In the genomic region with DNA sequence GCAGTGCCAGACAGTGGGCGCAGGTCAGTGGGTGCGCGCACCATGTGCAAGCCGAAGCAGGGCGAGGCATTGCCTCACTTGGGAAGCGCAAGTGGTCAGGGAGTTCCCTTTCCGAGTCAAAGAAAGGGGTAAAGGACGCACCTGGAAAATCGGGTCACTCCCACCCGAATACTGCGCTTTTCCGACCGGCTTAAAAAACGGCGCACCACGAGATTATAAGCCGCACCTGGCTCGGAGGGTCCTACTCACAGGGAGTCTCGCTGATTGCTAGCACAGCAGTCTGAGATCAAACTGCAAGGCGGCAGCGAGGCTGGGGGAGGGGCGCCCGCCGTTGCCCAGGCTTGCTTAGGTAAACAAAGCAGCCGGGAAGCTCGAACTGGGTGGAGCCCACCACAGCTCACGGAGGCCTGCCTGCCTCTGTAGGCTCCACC, we compare ENCODE assay signal across 8 cellular contexts.
DNase-seq lines count a peak whose midpoint lies in the region; FAIRE-seq and TF ChIP-seq lines count a peak whose summit lies in the region.
"Not testable (repeated sequence)": the region's sequence is repeated elsewhere in the genome, so short reads cannot be mapped to it uniquely, and the experiment has no call there.

No MANE protein-coding gene starts in this region.

- peak overlapping the region; percentile 86 for H3K9ac ChIP-seq in KMS-11
- H3K9ac ChIP-seq in mesendoderm (ENCODE audit: low read length): peak overlapping the region; percentile 51

- peak overlapping the region; percentile 30 for H3K4me3 Mint-ChIP-seq in activated CD4-positive, alpha-beta memory T cell treated with anti-CD3 and anti-CD28 coated beads, Interleukin-2, amount 10 ng/mL, durations not matched to agents 7 days and 5 days
- H3K4me3 Mint-ChIP-seq in brain: peak overlapping the region; percentile 80 to 93 (median 87)
- H3K4me3 Mint-ChIP-seq in glutamatergic neuron (ENCODE audit: unreplicated experiment): peak overlapping the region; percentile 89

- H3K4ac ChIP-seq in mesendoderm (ENCODE audit: low read depth, low read length): not testable (repeated sequence)

- H3K27me3 ChIP-seq in KMS-11 (ENCODE audit: insufficient read depth, low read depth); mesendoderm (ENCODE audit: insufficient read depth, low read length, poor library complexity); small intestine (ENCODE audit: control insufficient read depth in 2 of 2, insufficient read depth in 2 of 2, low read length in 2 of 2): not testable (repeated sequence)

- H2BK15ac ChIP-seq in mesendoderm (replicated peaks; ENCODE audit: low read depth): not testable (repeated sequence)

- H3K4me1 ChIP-seq in KMS-11 (ENCODE audit: low read depth, poor library complexity, severe bottlenecking): peaks cover 11% of the 10 kb centered on the region
- not testable (repeated sequence) for H3K4me1 ChIP-seq in mesendoderm (ENCODE audit: control insufficient read depth, low read depth, low read length); small intestine (ENCODE audit: control insufficient read depth in 2 of 2, insufficient read depth in 1 of 2, low read depth in 1 of 2, low read length in 1 of 2)

- peak overlapping the region; percentile 80 for H3K27ac ChIP-seq in C4-2B
- H3K27ac ChIP-seq in KMS-11: peak overlapping the region; percentile 87
- H3K27ac ChIP-seq in mesendoderm (ENCODE audit: low read depth, low read length); small intestine (ENCODE audit: low read depth in 1 of 2, low read length in 1 of 2): not testable (repeated sequence)

- H3K79me1 ChIP-seq in mesendoderm (ENCODE audit: low read length): not testable (repeated sequence)

- POLR2A ChIA-PET in activated CD4-positive, alpha-beta memory T cell treated with anti-CD3 and anti-CD28 coated beads, Interleukin-2, amount 10 ng/mL, durations not matched to agents 7 days and 5 days (lab: Charles Lee): not testable (repeated sequence)

- not testable (repeated sequence) for H3K4me1 Mint-ChIP-seq in activated CD4-positive, alpha-beta memory T cell treated with anti-CD3 and anti-CD28 coated beads, Interleukin-2, amount 10 ng/mL, durations not matched to agents 7 days and 5 days; glutamatergic neuron (ENCODE audit: low read depth, unreplicated experiment)
- H3K4me1 Mint-ChIP-seq in brain: peaks cover 14% of the 10 kb centered on the region

- H4K5ac ChIP-seq in mesendoderm (ENCODE audit: low read length): not testable (repeated sequence)

- H3K23ac ChIP-seq in mesendoderm (ENCODE audit: low read length): not testable (repeated sequence)

- not testable (repeated sequence) for H2BK120ac ChIP-seq in mesendoderm (ENCODE audit: low read depth, low read length)

- H3K56ac ChIP-seq in mesendoderm (ENCODE audit: low read length): peak overlapping the region; percentile 70

- not testable (repeated sequence) for H4K20me1 ChIP-seq in KMS-11 (ENCODE audit: insufficient read depth)

- not testable (repeated sequence) for FAIRE-seq in small intestine (lab: Jason Lieb, UNC)

- not testable (repeated sequence) for H3K36me3 Mint-ChIP-seq in activated CD4-positive, alpha-beta memory T cell treated with anti-CD3 and anti-CD28 coated beads, Interleukin-2, amount 10 ng/mL, durations not matched to agents 7 days and 5 days (ENCODE audit: low read depth)
- H3K36me3 Mint-ChIP-seq in brain (peaks cover 12% of the 10 kb centered on the region), glutamatergic neuron (ENCODE audit: unreplicated experiment) (peaks cover 34% of the 10 kb centered on the region)

- not testable (repeated sequence) for H3K9me3 Mint-ChIP-seq in activated CD4-positive, alpha-beta memory T cell treated with anti-CD3 and anti-CD28 coated beads, Interleukin-2, amount 10 ng/mL, durations not matched to agents 7 days and 5 days
- peaks cover 3 to 25% (median 17%) of the 10 kb centered on the region in 5 experiments for H3K9me3 Mint-ChIP-seq in brain
- H3K9me3 Mint-ChIP-seq in glutamatergic neuron (ENCODE audit: unreplicated experiment): peaks cover 11% of the 10 kb centered on the region

- not testable (repeated sequence) for H3K18ac ChIP-seq in mesendoderm (ENCODE audit: low read length)

- H3K4me2 ChIP-seq in KMS-11; mesendoderm (ENCODE audit: low read length): not testable (repeated sequence)

- H3K9me3 ChIP-seq in small intestine (ENCODE audit: control insufficient read depth, low read depth): not testable (repeated sequence)

- CTCF ChIA-PET in activated CD4-positive, alpha-beta memory T cell treated with anti-CD3 and anti-CD28 coated beads, Interleukin-2, amount 10 ng/mL, durations not matched to agents 7 days and 5 days (lab: Charles Lee): not testable (repeated sequence)

- H3K27me3 Mint-ChIP-seq in activated CD4-positive, alpha-beta memory T cell treated with anti-CD3 and anti-CD28 coated beads, Interleukin-2, amount 10 ng/mL, durations not matched to agents 7 days and 5 days; brain; glutamatergic neuron (ENCODE audit: unreplicated experiment): not testable (repeated sequence)

- DNase-seq in NCI-H82 (lab: John Stamatoyannopoulos, UW): peak; percentile 54
- not testable (repeated sequence) for DNase-seq in activated CD4-positive, alpha-beta memory T cell treated with anti-CD3 and anti-CD28 coated beads, Interleukin-2, amount 10 ng/mL, durations not matched to agents 7 days and 5 days
- DNase-seq in glutamatergic neuron: peak; percentile 26
- DNase-seq in mesendoderm: peak; percentile 28
- peak; percentile 1 for DNase-seq in small intestine

- H2AFZ ChIP-seq in KMS-11 (ENCODE audit: low read depth): peak overlapping the region; percentile 48; the same call in 1 of the 2 replicates

- H3K27ac Mint-ChIP-seq in activated CD4-positive, alpha-beta memory T cell treated with anti-CD3 and anti-CD28 coated beads, Interleukin-2, amount 10 ng/mL, durations not matched to agents 7 days and 5 days: not testable (repeated sequence)
- H3K27ac Mint-ChIP-seq in brain (peak overlapping the region; percentile 33 to 99 (median 87)), glutamatergic neuron (ENCODE audit: unreplicated experiment) (peak overlapping the region; percentile 98)

- H2AK5ac ChIP-seq in mesendoderm (ENCODE audit: low read length): not testable (repeated sequence)

- H4K8ac ChIP-seq in mesendoderm (ENCODE audit: low read depth, low read length): not testable (repeated sequence)

- not testable (repeated sequence) for TF ChIP-seq CTCF in C4-2B (conservative IDR thresholded peaks at IDR 0.05); KMS-11 (conservative IDR thresholded peaks at IDR 0.05; ENCODE audit: low read depth, low read length); brain (conservative IDR thresholded peaks at IDR 0.05); glutamatergic neuron (IDR thresholded peaks at IDR 0.05; ENCODE audit: partially characterized antibody, unreplicated experiment)

- not testable (repeated sequence) for H2BK5ac ChIP-seq in mesendoderm (ENCODE audit: low read length)

- not testable (repeated sequence) for H3K36me3 ChIP-seq in KMS-11 (ENCODE audit: insufficient read depth); mesendoderm (ENCODE audit: control insufficient read depth, insufficient read depth, low read length); small intestine (ENCODE audit: control insufficient read depth in 2 of 2, insufficient read depth in 2 of 2, low read length in 2 of 2)

- peaks cover 10% of the 10 kb centered on the region; the same call in 1 of the 2 replicates for H3K79me2 ChIP-seq in KMS-11 (ENCODE audit: insufficient read depth, low read depth)
- H3K79me2 ChIP-seq in mesendoderm (ENCODE audit: control insufficient read depth, insufficient read depth, low read length): not testable (repeated sequence)

- H3K4me3 ChIP-seq in KMS-11 (IDR thresholded peaks at IDR 0.05; ENCODE audit: insufficient read depth, low read depth, low read length); mesendoderm (ENCODE audit: low read length): not testable (repeated sequence)
- H3K4me3 ChIP-seq in small intestine (ENCODE audit: low read depth in 1 of 2, low read length in 2 of 2): peak overlapping the region in 1 of 2 donors; percentile 11

- no CpG with 5 or more reads among the region's 27 CpGs for WGBS in mesendoderm (ENCODE audit: extremely low coverage, insufficient coverage, low lambda C conversion rate)
- 38 to 58% (median 53%) methylated on average over 22 to 27 of the region's 27 CpGs for WGBS in small intestine, 3 donors

Comparison
In these comparisons a context has a peak if more than half of its experiments do, and no peak if none do; other contexts are left out.
1. H3K4me3 Mint-ChIP-seq: peak in every context shown above with its lines; median percentile 89 in glutamatergic neuron; 87 in brain; 30 in activated CD4-positive, alpha-beta memory T cell treated with anti-CD3 and anti-CD28 coated beads, Interleukin-2, amount 10 ng/mL, durations not matched to agents 7 days and 5 days.